1 cellular context compared by ENCODE assay signal in genomic region chr19:18373407-18373891, GRCh38.
A peak's percentile ranks its signal among the peaks of the same experiment; 100 is the strongest.
TF ChIP-seq lines count a peak whose summit lies in the region.

No MANE protein-coding gene starts in this region.

TF ChIP-seq in K562, 482 proteins besides CTCF, POLR2A, EP300 and RAD21 (continues in another document):
- TF ChIP-seq HDAC6 (IDR thresholded peaks at IDR 0.05; ENCODE audit: low read depth, low read length) (no peak), DNMT1 (IDR thresholded peaks at IDR 0.05) (no peak), PKNOX1 (IDR thresholded peaks at IDR 0.05) (no peak), ZKSCAN1 (IDR thresholded peaks at IDR 0.05; ENCODE audit: low read depth, low read length) (no peak), USF1 (CRISPR knock-in tag; IDR thresholded peaks at IDR 0.05) (no peak), CSDE1 (IDR thresholded peaks at IDR 0.05) (no peak), ZNF584 (CRISPR knock-in tag; IDR thresholded peaks at IDR 0.05; ENCODE audit: low read depth) (no peak; the same call in 1 of the 2 replicates), MAFK (IDR thresholded peaks at IDR 0.05; ENCODE audit: low read length) (no peak), FOXJ2 (tag; IDR thresholded peaks at IDR 0.05) (no peak), ZMIZ1 (IDR thresholded peaks at IDR 0.05; ENCODE audit: low read depth in 2 of 2, low read length in 2 of 2) (no peak), MYC (IDR thresholded peaks at IDR 0.05; ENCODE audit: low read depth, low read length) (no peak), MYC (CRISPR knock-in tag; IDR thresholded peaks at IDR 0.05; ENCODE audit: borderline replicate concordance, low read depth) (no peak), ZNF398 (CRISPR knock-in tag; IDR thresholded peaks at IDR 0.05) (no peak), JUNB (CRISPR knock-in tag; conservative IDR thresholded peaks at IDR 0.05) (no peak), NFIX (CRISPR knock-in tag; IDR thresholded peaks at IDR 0.05; ENCODE audit: low read depth) (no peak), DDX20 (tag; IDR thresholded peaks at IDR 0.05; ENCODE audit: low read depth) (no peak), NR2C2 (CRISPR knock-in tag; IDR thresholded peaks at IDR 0.05) (no peak), NR2C2 (tag; IDR thresholded peaks at IDR 0.05) (no peak; the same call in 1 of the 2 replicates), NFATC3 (IDR thresholded peaks at IDR 0.05) (no peak), DACH1 (IDR thresholded peaks at IDR 0.05; ENCODE audit: partially characterized antibody) (no peak), HIVEP1 (CRISPR knock-in tag; IDR thresholded peaks at IDR 0.05) (no peak), GMEB1 (CRISPR knock-in tag; IDR thresholded peaks at IDR 0.05) (no peak), ZNF707 (CRISPR knock-in tag; conservative IDR thresholded peaks at IDR 0.05) (no peak), HSF4 (CRISPR knock-in tag; IDR thresholded peaks at IDR 0.05; ENCODE audit: borderline replicate concordance) (peak; percentile 77), RNF219 (CRISPR knock-in tag; IDR thresholded peaks at IDR 0.05) (no peak), RUNX1 (IDR thresholded peaks at IDR 0.05; ENCODE audit: low read depth) (no peak), E2F6 (IDR thresholded peaks at IDR 0.05; ENCODE audit: borderline replicate concordance in 1 of 2, extremely low read depth in 1 of 2, insufficient read depth in 1 of 2, insufficient read length in 1 of 2, low read depth in 1 of 2, low read length in 1 of 2, poor library complexity in 1 of 2, severe bottlenecking in 1 of 2) (no peak), ZNF785 (CRISPR knock-in tag; IDR thresholded peaks at IDR 0.05) (no peak), ZNF695 (CRISPR knock-in tag; IDR thresholded peaks at IDR 0.05) (0 out of 2 replicates have a peak, but pooled peaks have one; percentile 15), TRIM24 (IDR thresholded peaks at IDR 0.05) (no peak), HBP1 (CRISPR knock-in tag; IDR thresholded peaks at IDR 0.05) (no peak), REST (CRISPR knock-in tag; IDR thresholded peaks at IDR 0.05; ENCODE audit: low read depth) (no peak), ATF6 (CRISPR knock-in tag; IDR thresholded peaks at IDR 0.05) (no peak), NFXL1 (CRISPR knock-in tag; IDR thresholded peaks at IDR 0.05) (no peak), SMARCB1 (IDR thresholded peaks at IDR 0.05; ENCODE audit: insufficient read length, low read depth) (no peak), HDAC1 (IDR thresholded peaks at IDR 0.05) (no peak), KAT2B (IDR thresholded peaks at IDR 0.05; ENCODE audit: low read depth, low read length) (no peak), HOMEZ (CRISPR knock-in tag; IDR thresholded peaks at IDR 0.05) (no peak), BRCA1 (IDR thresholded peaks at IDR 0.05) (no peak), BRCA1 (CRISPR knock-in tag; IDR thresholded peaks at IDR 0.05) (no peak)
